In the genomic region with DNA sequence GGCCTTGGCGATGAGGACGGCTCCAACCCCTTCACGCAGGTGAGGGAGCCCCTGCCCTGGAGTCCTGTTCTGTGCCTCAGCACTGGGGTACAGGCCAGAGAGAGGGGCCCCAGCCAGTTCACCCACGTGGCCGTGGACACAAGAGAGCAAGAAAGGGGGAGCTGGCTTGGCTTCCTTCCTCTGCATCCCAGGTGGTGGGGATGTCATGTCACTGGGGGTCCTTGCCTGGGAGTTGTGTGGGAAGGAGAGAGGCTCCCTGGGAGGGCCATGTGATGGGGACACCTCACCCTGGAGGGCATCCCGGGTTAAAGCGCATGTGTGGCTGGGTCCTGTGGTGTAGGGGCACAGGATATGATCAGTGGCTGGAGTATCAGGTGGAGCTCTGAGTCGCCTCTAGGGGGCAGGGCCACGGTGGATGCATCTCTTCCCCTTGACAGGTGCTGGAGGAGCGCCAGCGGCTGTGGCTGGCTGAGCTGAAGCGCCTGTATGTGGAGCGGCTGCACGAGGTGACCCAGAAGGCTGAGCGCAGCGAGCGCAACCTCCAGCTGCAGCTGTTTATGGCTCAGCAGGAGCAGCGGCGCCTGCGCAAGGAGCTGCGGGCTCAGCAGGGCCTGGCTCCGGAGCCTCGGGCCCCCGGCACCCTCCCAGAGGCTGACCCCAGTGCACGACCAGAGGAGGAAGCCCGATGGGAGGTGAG, we compare ENCODE assay signal across 8 cellular contexts. TPM values are rescaled to one million over a fixed set of nuclear protein-coding genes. Genes with fewer than 3 reads are reported as not detected.
DNase-seq lines count a peak whose midpoint lies in the region; ATAC-seq and TF ChIP-seq lines count a peak whose summit lies in the region.

No MANE protein-coding gene starts in this region.

- no peaks in the 10 kb centered on the region for H3F3A ChIP-seq in OCI-LY1 (ENCODE audit: insufficient read depth, low read length)

- DNase-seq in DMS79 (lab: John Stamatoyannopoulos, UW) (peak; percentile 60), esophagus squamous epithelium (lab: John Stamatoyannopoulos, UW) (no peak), osteocyte (ENCODE audit: extremely low spot score, unreplicated experiment) (no peak), upper lobe of right lung (peak; percentile 88)
- peak; percentile 87 for DNase-seq in activated CD8-positive, alpha-beta memory T cell treated with anti-CD3 and anti-CD28 coated beads, Interleukin-2, amount 50 U/mL, for 48 hours

- H3K9me3 Mint-ChIP-seq in osteocyte (ENCODE audit: unreplicated experiment), result no peaks in the 10 kb centered on the region

- peaks cover 3% of the 10 kb centered on the region for H3K4me1 Mint-ChIP-seq in osteocyte (ENCODE audit: unreplicated experiment)

- no peaks in the 10 kb centered on the region for H3K27me3 ChIP-seq in HUES64 (ENCODE audit: insufficient read depth, low read length)
- H3K27me3 ChIP-seq in OCI-LY1 (ENCODE audit: insufficient read depth, low read length), result no peaks in the 10 kb centered on the region
- H3K27me3 ChIP-seq in esophagus squamous epithelium, result peaks cover 0 to 25% (median 0%) of the 10 kb centered on the region in 4 donors
- H3K27me3 ChIP-seq in upper lobe of right lung, result peaks cover 18% of the 10 kb centered on the region

- H3K9ac ChIP-seq in HUES64 (ENCODE audit: low read depth, low read length) (no peak overlapping the region), OCI-LY1 (ENCODE audit: low read length) (peak overlapping the region; percentile 63)

- no peak overlapping the region for H3K27ac Mint-ChIP-seq in osteocyte (ENCODE audit: unreplicated experiment)

- TF ChIP-seq CTCF in OCI-LY1 (IDR thresholded peaks at IDR 0.05; ENCODE audit: low read length) (peak; percentile 77), esophagus squamous epithelium (IDR thresholded peaks at IDR 0.05) (peak; percentile 14 to 53 (median 44)), osteocyte (IDR thresholded peaks at IDR 0.05) (peak; percentile 43), upper lobe of right lung (IDR thresholded peaks at IDR 0.05) (peak; percentile 47)

- H3K27me3 Mint-ChIP-seq in osteocyte (ENCODE audit: unreplicated experiment), result no peaks in the 10 kb centered on the region

- peak overlapping the region; percentile 56 for H3K4me2 ChIP-seq in OCI-LY1 (ENCODE audit: low read length)

- ATAC-seq in GM21515 (IDR thresholded peaks at IDR 0.05; ENCODE audit: unreplicated experiment) (peak; percentile 80), upper lobe of right lung (peak; percentile 71)

- TF ChIP-seq POLR2A in esophagus squamous epithelium (IDR thresholded peaks at IDR 0.05), result no peak

- H3K4me3 ChIP-seq in HUES64 (ENCODE audit: low read length), result no peak overlapping the region
- peak overlapping the region; percentile 54 for H3K4me3 ChIP-seq in OCI-LY1 (ENCODE audit: low read depth, low read length, poor library complexity, severe bottlenecking)
- peak overlapping the region in 2 of 4 donors; percentile 24 to 52 for H3K4me3 ChIP-seq in esophagus squamous epithelium
- H3K4me3 ChIP-seq in upper lobe of right lung, result no peak overlapping the region

- H4K20me1 ChIP-seq in OCI-LY1 (ENCODE audit: insufficient read depth, low read length), result no peaks in the 10 kb centered on the region

- H3K4me3 Mint-ChIP-seq in osteocyte (ENCODE audit: unreplicated experiment), result no peak overlapping the region

- WGBS in HUES64, result 86% methylated on average over 26 of the region's 26 CpGs
- 35% methylated on average over 7 of the region's 26 CpGs; no CpG with 5 or more reads in 1 of the 2 donors for WGBS in esophagus squamous epithelium, 2 donors

- intact Hi-C loops in esophagus squamous epithelium (cut with DNase I), result no loop called here
- intact Hi-C loops in upper lobe of right lung (cut with DNase I), result no loop called here

- no peaks in the 10 kb centered on the region for H3K79me2 ChIP-seq in OCI-LY1 (ENCODE audit: insufficient read depth, low read length)

- H3K36me3 Mint-ChIP-seq in osteocyte (ENCODE audit: unreplicated experiment), result no peaks in the 10 kb centered on the region

- H2AFZ ChIP-seq in OCI-LY1 (ENCODE audit: low read length), result no peak overlapping the region

- peak overlapping the region; percentile 41; the same call in 1 of the 2 replicates for H3K27ac ChIP-seq in HUES64 (ENCODE audit: low read depth, low read length)
- H3K27ac ChIP-seq in OCI-LY1 (ENCODE audit: low read depth, low read length, poor library complexity, severe bottlenecking), result peak overlapping the region; percentile 97
- H3K27ac ChIP-seq in esophagus squamous epithelium, result peak overlapping the region in 1 of 4 donors; percentile 33
- H3K27ac ChIP-seq in upper lobe of right lung, result no peak overlapping the region

- H3K36me3 ChIP-seq in HUES64 (ENCODE audit: insufficient read depth, low read length) (peaks cover 46% of the 10 kb centered on the region), OCI-LY1 (ENCODE audit: insufficient read depth, low read length) (peaks cover 16% of the 10 kb centered on the region; the same call in 1 of the 2 replicates), esophagus squamous epithelium (peaks cover 0 to 37% (median 8%) of the 10 kb centered on the region in 3 donors), upper lobe of right lung (no peaks in the 10 kb centered on the region)

- H3K9me3 ChIP-seq in HUES64 (ENCODE audit: insufficient read depth, low read depth, low read length) (no peaks in the 10 kb centered on the region), OCI-LY1 (ENCODE audit: low read length) (no peaks in the 10 kb centered on the region), esophagus squamous epithelium (no peaks in the 10 kb centered on the region), upper lobe of right lung (no peaks in the 10 kb centered on the region)

- H3K4me1 ChIP-seq in HUES64 (ENCODE audit: insufficient read depth, low read length) (peaks cover 37% of the 10 kb centered on the region), OCI-LY1 (ENCODE audit: insufficient read depth, low read length, severe bottlenecking) (peaks cover 78% of the 10 kb centered on the region), esophagus squamous epithelium (peaks cover 26 to 100% (median 48%) of the 10 kb centered on the region in 3 donors), upper lobe of right lung (peaks cover 3% of the 10 kb centered on the region)

- H3K9me2 ChIP-seq in OCI-LY1 (ENCODE audit: low read depth, low read length), result no peaks in the 10 kb centered on the region

RNA-seq across cellular contexts. Expression of a gene that starts 7.5 kb away (rescaled TPM):
- 15.7 TPM for polyA plus RNA-seq in HUES64 (2013, experiment 1 of 2)
- polyA plus RNA-seq in HUES64 (2013, experiment 2 of 2), result 15.7 TPM
- total RNA-seq in esophagus squamous epithelium, result 10 to 100 TPM; 14.0 to 32.6 (median 16.1) TPM
- total RNA-seq in osteocyte, result 0.55 and 0.64 TPM in 2 replicates
- 5.2 TPM for total RNA-seq in upper lobe of right lung

RNA-seq across cellular contexts. Expression of a gene that starts 10.0 kb away (rescaled TPM):
- 39.8 TPM for polyA plus RNA-seq in HUES64 (2013, experiment 1 of 2)
- 42.5 TPM for polyA plus RNA-seq in HUES64 (2013, experiment 2 of 2)
- 10 to 100 TPM; 43.9 to 88.1 (median 64.4) TPM for total RNA-seq in esophagus squamous epithelium
- 38.8 and 39.5 TPM in 2 replicates for total RNA-seq in osteocyte
- 44.7 TPM for total RNA-seq in upper lobe of right lung

RNA-seq across cellular contexts. Expression of a gene that starts 32.9 kb away (rescaled TPM):
- 215 TPM for polyA plus RNA-seq in HUES64 (2013, experiment 1 of 2)
- 188 TPM for polyA plus RNA-seq in HUES64 (2013, experiment 2 of 2)
- total RNA-seq in esophagus squamous epithelium (100 to 1,000 TPM; 288 to 408 (median 358) TPM), osteocyte (91.0 and 94.2 TPM in 2 replicates), upper lobe of right lung (60.1 TPM)

Comparison
In these comparisons a context has a peak if more than half of its experiments do, and no peak if none do; other contexts are left out.
1. DNase-seq: peak in DMS79 (single experiment), activated CD8-positive, alpha-beta memory T cell treated with anti-CD3 and anti-CD28 coated beads, Interleukin-2, amount 50 U/mL, for 48 hours (single experiment) and upper lobe of right lung (single experiment); none in esophagus squamous epithelium (single experiment) and osteocyte (single experiment).
2. Peak in every context shown above with its lines, with median percentiles within 50 percentile points of each other: CTCF ChIP-seq.